In the genomic region with DNA sequence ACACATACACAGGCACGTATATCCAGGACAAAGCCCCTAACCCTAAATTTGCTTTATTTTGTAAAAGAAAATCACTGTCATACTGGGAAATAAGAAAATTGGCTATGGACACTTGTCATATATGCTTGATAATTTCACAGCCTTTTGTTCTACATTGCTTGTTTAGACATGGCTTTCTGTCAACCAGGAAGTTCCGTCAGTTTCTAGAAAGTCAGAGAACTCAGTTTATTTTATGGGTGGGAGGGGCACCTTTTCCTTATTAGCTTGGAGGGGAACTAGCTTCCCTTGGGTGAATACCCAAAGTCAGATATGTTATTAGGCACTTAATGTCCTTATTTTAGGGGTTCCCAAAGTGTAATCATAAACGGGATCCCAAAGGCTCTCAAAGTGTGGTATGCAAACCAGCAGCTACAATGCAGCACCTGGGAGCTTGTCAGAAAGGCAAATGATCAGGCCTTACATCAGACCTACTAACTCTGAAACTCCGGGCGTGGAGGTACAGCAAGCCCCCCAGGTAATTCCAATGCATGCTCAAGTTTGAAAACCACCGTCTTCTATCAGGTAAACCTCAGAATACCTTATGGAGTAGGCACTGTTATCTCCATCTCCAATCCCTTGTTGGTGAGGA, we compare ENCODE assay signal across 34 cellular contexts. TPM values are rescaled to one million over a fixed set of nuclear protein-coding genes. Genes with fewer than 3 reads are reported as not detected.
A peak's percentile ranks its signal among the peaks of the same experiment; 100 is the strongest.
DNase-seq lines count a peak whose midpoint lies in the region; ATAC-seq, FAIRE-seq and TF ChIP-seq lines count a peak whose summit lies in the region.
"Had no signal": no experiment of that assay in that cellular context is flagged by ENCODE, and none has a peak within 500 bp of the region (broad histone marks: within the 10 kb centered on the region; RNA-seq: fewer than 3 reads in every experiment).

No MANE protein-coding gene starts in this region.

- ATAC-seq in GM19324 (IDR thresholded peaks at IDR 0.05; ENCODE audit: low FRiP score, unreplicated experiment), result peak; percentile 58
- ATAC-seq: A549; CD8-positive, alpha-beta T cell; HCT116; K562 had no signal

- H4K20me1 ChIP-seq in SU-DHL-6 (ENCODE audit: low read depth, low read length) (no peaks in the 10 kb centered on the region), neural progenitor cell (ENCODE audit: low read depth) (no peaks in the 10 kb centered on the region)

- H3K27me3 ChIP-seq in SU-DHL-6 (ENCODE audit: low read length) (no peaks in the 10 kb centered on the region), neural progenitor cell (no peaks in the 10 kb centered on the region)

- peaks cover 3% of the 10 kb centered on the region; the same call in 1 of the 2 replicates for H3K79me2 ChIP-seq in SU-DHL-6 (ENCODE audit: insufficient read depth, low read length)
- H3K79me2 ChIP-seq in neural progenitor cell (ENCODE audit: low read depth), result no peaks in the 10 kb centered on the region

- peak overlapping the region; percentile 17 for H3K27ac Mint-ChIP-seq in neural progenitor cell
- no peak overlapping the region for H3K27ac Mint-ChIP-seq in HFFc6
- H3K27ac Mint-ChIP-seq: CD8-positive, alpha-beta T cell; T-helper 2 cell treated with Interferon-gamma antibody and Interleukin-4, amounts not matched to agents 5 μg/mL and 100 μg/mL, for 36 hours had no signal

- H3K4me3 Mint-ChIP-seq in neural progenitor cell, result no peak overlapping the region
- no peak overlapping the region for H3K4me3 Mint-ChIP-seq in HFFc6
- H3K4me3 Mint-ChIP-seq: CD8-positive, alpha-beta T cell; T-helper 2 cell treated with Interferon-gamma antibody and Interleukin-4, amounts not matched to agents 5 μg/mL and 100 μg/mL, for 36 hours had no signal

- H3K4me1 ChIP-seq in neural progenitor cell, result peaks cover 33% of the 10 kb centered on the region
- H3K4me1 ChIP-seq: A549, Caco-2 had no signal

- H3K36me3 Mint-ChIP-seq in neural progenitor cell, result no peaks in the 10 kb centered on the region
- no peaks in the 10 kb centered on the region for H3K36me3 Mint-ChIP-seq in HFFc6 (ENCODE audit: low read depth)
- H3K36me3 Mint-ChIP-seq: CD8-positive, alpha-beta T cell had no signal

- H3K4me1 Mint-ChIP-seq in neural progenitor cell, result peaks cover 38% of the 10 kb centered on the region
- H3K4me1 Mint-ChIP-seq in HFFc6 (ENCODE audit: low read depth), result no peaks in the 10 kb centered on the region

- DNase-seq in NAMALWA (ENCODE audit: low spot score), result peak; percentile 49
- no peak for DNase-seq in neural progenitor cell (ENCODE audit: low spot score)
- no peak for DNase-seq in GM19239 (ENCODE audit: insufficient read length, low spot score)
- DNase-seq in NCI-H69 (lab: John Stamatoyannopoulos, UW), result no peak
- DNase-seq in HFFc6, result no peak
- DNase-seq: AML-193; C1 segment of cervical spinal cord; Caco-2; CD8-positive, alpha-beta T cell; DMS 273 treated with DMSO at 0.1 percent for 48 hours; DMS79; GF-D8; MM.1S; NCI-H1048; NCI-H1417; NCI-H1694 treated with DMSO at 0.1 percent for 48 hours; NCI-H2081; NCI-H2171; NCI-H226; NCI-H510A; NCI-H774; PC-9; RPMI8226; SHP77; T-helper 1 cell had no signal

- TF ChIP-seq CTCF in SU-DHL-6 (IDR thresholded peaks at IDR 0.05; ENCODE audit: insufficient read depth, low read length, poor library complexity, severe bottlenecking), result no peak
- TF ChIP-seq CTCF in neural progenitor cell (IDR thresholded peaks at IDR 0.05), result no peak
- TF ChIP-seq CTCF in HFFc6 (IDR thresholded peaks at IDR 0.05), result no peak

- H3K36me3 ChIP-seq in SU-DHL-6 (ENCODE audit: low read length) (no peaks in the 10 kb centered on the region), neural progenitor cell (no peaks in the 10 kb centered on the region)

- H3F3A ChIP-seq in SU-DHL-6 (ENCODE audit: insufficient read depth) (peaks cover 11% of the 10 kb centered on the region), neural progenitor cell (ENCODE audit: low read depth) (peaks cover 16% of the 10 kb centered on the region)

- FAIRE-seq in GM19239 (lab: Jason Lieb, UNC), result no peak
- FAIRE-seq: A549, H1, HTR-8/SVneo, K562 had no signal

- H2AFZ ChIP-seq in SU-DHL-6 (ENCODE audit: low read depth, low read length, severe bottlenecking) (peak overlapping the region; percentile 7), neural progenitor cell (replicated peaks) (no peak overlapping the region)
- H2AFZ ChIP-seq: PC-9 had no signal

- H3K9ac ChIP-seq in SU-DHL-6 (ENCODE audit: low read length) (peak overlapping the region; percentile 55), neural progenitor cell (no peak overlapping the region)

- H3K9me2 ChIP-seq in SU-DHL-6 (replicated peaks; ENCODE audit: insufficient read depth, low read length), result no peaks in the 10 kb centered on the region

- no peaks in the 10 kb centered on the region for H3K9me3 ChIP-seq in SU-DHL-6 (ENCODE audit: insufficient read depth, low read length)
- no peaks in the 10 kb centered on the region for H3K9me3 ChIP-seq in neural progenitor cell (ENCODE audit: low read depth)
- H3K9me3 ChIP-seq: A549, Caco-2 had no signal

- peak overlapping the region; percentile 84 for H3K27ac ChIP-seq in SU-DHL-6 (ENCODE audit: low read depth, low read length)
- H3K27ac ChIP-seq in neural progenitor cell, result no peak overlapping the region
- H3K27ac ChIP-seq: A549, PC-9 had no signal

- peak overlapping the region; percentile 39 for H3K4me3 ChIP-seq in SU-DHL-6 (ENCODE audit: insufficient read depth, low read length, poor library complexity, severe bottlenecking)
- no peak overlapping the region for H3K4me3 ChIP-seq in neural progenitor cell
- H3K4me3 ChIP-seq: A549, K562, PC-9 had no signal

- H3K27me3 Mint-ChIP-seq in neural progenitor cell (ENCODE audit: insufficient read depth, low read depth) (peaks cover 2% of the 10 kb centered on the region), HFFc6 (ENCODE audit: insufficient read depth) (no peaks in the 10 kb centered on the region)

- H3K4me2 ChIP-seq in SU-DHL-6 (ENCODE audit: low read depth, low read length, poor library complexity, severe bottlenecking) (peak overlapping the region; percentile 82), neural progenitor cell (no peak overlapping the region)
- H3K4me2 ChIP-seq: A549, PC-9 had no signal

- H3K9me3 Mint-ChIP-seq in neural progenitor cell (no peaks in the 10 kb centered on the region), HFFc6 (peaks cover 27% of the 10 kb centered on the region)
- H3K9me3 Mint-ChIP-seq: CD8-positive, alpha-beta T cell; T-helper 2 cell treated with Interferon-gamma antibody and Interleukin-4, amounts not matched to agents 5 μg/mL and 100 μg/mL, for 36 hours had no signal

RNA-seq across cellular contexts. Expression of gene CADPS, which starts 50.1 kb away (rescaled TPM):
- total RNA-seq in neural progenitor cell (ENCODE audit: low replicate concordance), result 11.7 and 17.3 TPM in 2 replicates
- total RNA-seq in HFFc6 (2021; fragmentation: NEBNext Ultra II Directional; extraction: Animal tissue kit (Norgen Biotek cat#: 25700)), result not detected
- total RNA-seq: Caco-2; CD8-positive, alpha-beta T cell; K562; PC-9; SK-MEL-5 had no signal

Comparison
In these comparisons a context has a peak if more than half of its experiments do, and no peak if none do; other contexts are left out.
1. RNA of gene CADPS, which starts 50.1 kb away (total RNA-seq): 11.7 to 17.3 TPM in neural progenitor cell; not detected in HFFc6; every median in the first group is over 10 times any median in the second.